10 cellular contexts compared by ENCODE assay signal in the genomic region with DNA sequence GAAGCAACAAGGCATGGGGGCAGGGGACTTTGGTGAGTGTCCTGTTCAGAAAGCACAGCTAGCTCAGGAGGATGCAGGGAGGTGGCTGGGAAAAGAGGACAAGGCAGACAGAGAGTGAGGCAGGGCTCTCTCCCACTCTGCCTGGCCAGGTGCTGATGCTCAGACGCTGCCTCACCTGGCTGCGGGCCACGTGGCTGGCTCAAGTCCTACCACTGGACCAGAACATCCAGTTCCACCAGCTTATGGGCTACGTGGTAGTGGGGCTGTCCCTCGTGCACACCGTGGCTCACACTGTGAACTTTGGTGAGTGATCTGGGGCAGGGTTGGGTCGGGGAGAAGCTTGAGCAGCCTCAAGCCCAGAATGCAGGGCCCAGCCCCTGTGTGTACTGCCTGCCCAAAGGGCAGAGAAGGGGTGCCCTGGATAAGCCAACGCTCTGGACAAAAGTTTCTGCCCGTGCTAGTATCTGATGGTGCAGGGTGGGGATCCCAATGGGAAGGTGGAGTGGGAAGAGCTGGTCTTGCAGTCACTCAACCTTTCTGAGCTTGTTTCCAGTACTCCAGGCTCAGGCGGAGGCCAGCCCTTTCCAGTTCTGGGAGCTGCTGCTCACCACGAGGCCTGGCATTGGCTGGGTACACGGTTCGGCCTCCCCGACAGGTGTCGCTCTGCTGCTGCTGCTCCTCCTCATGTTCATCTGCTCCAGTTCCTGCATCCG. TPM values are rescaled to one million over a fixed set of nuclear protein-coding genes. Genes with fewer than 3 reads are reported as not detected.
DNase-seq lines count a peak whose midpoint lies in the region; ATAC-seq, FAIRE-seq and TF ChIP-seq lines count a peak whose summit lies in the region.
"Had no signal": no experiment of that assay in that cellular context is flagged by ENCODE, and none has a peak within 500 bp of the region (broad histone marks: within the 10 kb centered on the region; RNA-seq: fewer than 3 reads in every experiment).

No MANE protein-coding gene starts in this region.

- H2BK5ac ChIP-seq in H1 (ENCODE audit: low read depth, low read length): no peak overlapping the region

- peak; percentile 62 to 69 for TF ChIP-seq RAD21 in H1 (IDR thresholded peaks at IDR 0.05 in 1 of 2, conservative IDR thresholded peaks at IDR 0.05 in 1 of 2; ENCODE audit: low read depth in 2 of 2, low read length in 2 of 2)

- H3K23ac ChIP-seq in H1 (ENCODE audit: insufficient read length): no peak overlapping the region

- H3K4ac ChIP-seq in H1 (replicated peaks; ENCODE audit: insufficient read length, low read depth, low read length): no peak overlapping the region

- no peak overlapping the region for H3K27ac Mint-ChIP-seq in neural progenitor cell

- FAIRE-seq in H1 (lab: Jason Lieb, UNC): no peak
- FAIRE-seq: GM12892 had no signal

- H3K4me2 ChIP-seq in H1 (ENCODE audit: insufficient read depth in 1 of 2, low read depth in 2 of 2, low read length in 2 of 2) (no peak overlapping the region), neural progenitor cell (no peak overlapping the region)

- H3K23me2 ChIP-seq in H1 (ENCODE audit: low read depth, low read length): no peaks in the 10 kb centered on the region

- H2AFZ ChIP-seq in H1 (ENCODE audit: low read length) (peak overlapping the region; percentile 87; the same call in 1 of the 2 replicates), neural progenitor cell (replicated peaks) (peak overlapping the region; percentile 39)

- H3K9me3 ChIP-seq in H1 (ENCODE audit: insufficient read depth in 2 of 2, low read depth in 1 of 2, low read length in 1 of 2) (no peaks in the 10 kb centered on the region), neural progenitor cell (ENCODE audit: low read depth) (no peaks in the 10 kb centered on the region)

- CTCF ChIA-PET in H1 (lab: Charles Lee; ENCODE audit: partially characterized antibody): interaction anchor here (0.6 to 3.7 kb wide), 35 partner anchors 9 to 483 kb away, joined by 3 to 19 read pairs (median 3); a partner anchor contains a TSS

- H2AK5ac ChIP-seq in H1 (ENCODE audit: low read depth, low read length): no peak overlapping the region

- H3K36me3 ChIP-seq in H1 (ENCODE audit: control insufficient read depth in 2 of 4, insufficient read depth in 4 of 4, low read length in 3 of 4): no peaks in the 10 kb centered on the region
- no peaks in the 10 kb centered on the region for H3K36me3 ChIP-seq in neural progenitor cell

- H3K27me3 ChIP-seq in H1 (replicated peaks in 1 of 4; ENCODE audit: control insufficient read depth in 3 of 4, extremely low read depth in 1 of 4, insufficient read depth in 3 of 4, low read length in 3 of 4) (peaks cover 0 to 8% (median 1%) of the 10 kb centered on the region in 4 experiments; a peak in 4 of 7 replicates), neural progenitor cell (peaks cover 13% of the 10 kb centered on the region)

- no peak overlapping the region for H3K27ac ChIP-seq in H1 (ENCODE audit: low read depth, low read length)
- no peak overlapping the region for H3K27ac ChIP-seq in neural progenitor cell

- no peak overlapping the region for H3K56ac ChIP-seq in H1 (replicated peaks; ENCODE audit: insufficient read length, low read depth, low read length)

- DNase-seq in LNCaP clone FGC (ENCODE audit: low read depth): peak; percentile 77
- DNase-seq in H1 (ENCODE audit: low read depth in 1 of 2, low spot score in 2 of 2): peak; percentile 21 to 80
- peak; percentile 63 for DNase-seq in neural progenitor cell (ENCODE audit: low spot score)
- DNase-seq in sciatic nerve (ENCODE audit: low spot score): no peak
- no peak for DNase-seq in germinal center (ENCODE audit: low spot score)
- DNase-seq: KBM-7; stimulated activated CD4-positive, alpha-beta T cell treated with anti-CD3 and anti-CD28 coated beads, Interleukin-2, amount 100 ng/mL, for 24 hours had no signal

- POLR2A ChIA-PET in H1 (lab: Charles Lee; ENCODE audit: partially characterized antibody): interaction anchor here (0.7 kb wide), 1 partner anchor 8 kb away, joined by 3 read pairs; no protein-coding TSS in a partner anchor

- peak overlapping the region; percentile 51; the same call in 1 of the 2 replicates for H4K8ac ChIP-seq in H1 (ENCODE audit: extremely low read depth, insufficient read depth, low read length)

- H2BK12ac ChIP-seq in H1 (ENCODE audit: low read depth, low read length): no peak overlapping the region

- H3K18ac ChIP-seq in H1 (ENCODE audit: extremely low read depth, low read length): no peak overlapping the region

- H3K4me1 ChIP-seq in H1 (replicated peaks in 1 of 4; ENCODE audit: control insufficient read depth in 3 of 4, insufficient read depth in 4 of 4, low read length in 3 of 4) (peaks cover 0 to 2% (median 0%) of the 10 kb centered on the region in 4 experiments; a peak in 1 of 7 replicates), neural progenitor cell (no peaks in the 10 kb centered on the region)

- no peak overlapping the region for H3K4me3 ChIP-seq in LNCaP clone FGC (ENCODE audit: low read depth, low read length)
- no peak overlapping the region for H3K4me3 ChIP-seq in H1 (ENCODE audit: extremely low read depth in 1 of 4, insufficient read depth in 2 of 4, low read depth in 3 of 4, low read length in 4 of 4)
- no peak overlapping the region for H3K4me3 ChIP-seq in neural progenitor cell

- no peak overlapping the region for H2BK20ac ChIP-seq in H1 (ENCODE audit: low read length)

- H3K79me2 ChIP-seq in H1 (ENCODE audit: control insufficient read depth in 1 of 2, insufficient read depth in 2 of 2, low read length in 2 of 2) (no peaks in the 10 kb centered on the region), neural progenitor cell (ENCODE audit: low read depth) (no peaks in the 10 kb centered on the region)

- intact Hi-C loops in sciatic nerve (cut with DNase I): no loop called here

- no peak overlapping the region for H2BK120ac ChIP-seq in H1 (replicated peaks; ENCODE audit: low read depth, low read length)

- H2BK15ac ChIP-seq in H1 (ENCODE audit: low read length): 0 out of 2 replicates have a peak overlapping the region, but pooled peaks have one; percentile 19

- peak; percentile 73 for TF ChIP-seq CTCF in GM12873 (IDR thresholded peaks at IDR 0.05; ENCODE audit: insufficient read depth, low read depth, low read length, missing control alignments)
- TF ChIP-seq CTCF in LNCaP clone FGC (IDR thresholded peaks at IDR 0.05; ENCODE audit: control insufficient read depth, extremely low read depth, insufficient read depth): 0 out of 2 replicates have a peak, but pooled peaks have one; percentile 11
- TF ChIP-seq CTCF in H1 (IDR thresholded peaks at IDR 0.05; ENCODE audit: control extremely low read depth in 1 of 3, insufficient read depth in 1 of 3, low read depth in 1 of 3, low read length in 3 of 3): peak; percentile 66 to 87 (median 85)
- peak; percentile 62 for TF ChIP-seq CTCF in neural progenitor cell (IDR thresholded peaks at IDR 0.05)

- no peak overlapping the region for H3K4me3 Mint-ChIP-seq in neural progenitor cell

- H4K91ac ChIP-seq in H1 (replicated peaks; ENCODE audit: insufficient read length, low read length): no peak overlapping the region

- H3K36me3 Mint-ChIP-seq in neural progenitor cell: no peaks in the 10 kb centered on the region

- no peak overlapping the region for H3K14ac ChIP-seq in H1 (ENCODE audit: insufficient read length)

- peaks cover 13% of the 10 kb centered on the region for H3K4me1 Mint-ChIP-seq in neural progenitor cell

- H3K9ac ChIP-seq in H1 (replicated peaks in 1 of 4; ENCODE audit: extremely low read depth in 1 of 4, low read depth in 3 of 4, low read length in 3 of 4) (no peak overlapping the region), neural progenitor cell (no peak overlapping the region)

- no peaks in the 10 kb centered on the region for H3K79me1 ChIP-seq in H1 (ENCODE audit: low read depth, low read length)

- no peaks in the 10 kb centered on the region for H3K9me3 Mint-ChIP-seq in neural progenitor cell

- H4K5ac ChIP-seq in H1 (ENCODE audit: insufficient read length, low read depth, low read length): no peak overlapping the region

- no peak for TF ChIP-seq EP300 in H1 (IDR thresholded peaks at IDR 0.05; ENCODE audit: borderline replicate concordance in 1 of 2, low read depth in 2 of 2, low read length in 2 of 2)

- no peak for TF ChIP-seq POLR2A in H1 (IDR thresholded peaks at IDR 0.05; ENCODE audit: control extremely low read depth in 1 of 2, low read depth in 2 of 2, low read length in 2 of 2)

- peaks cover 6% of the 10 kb centered on the region for H3K27me3 Mint-ChIP-seq in neural progenitor cell (ENCODE audit: insufficient read depth, low read depth)

- H3F3A ChIP-seq in neural progenitor cell (ENCODE audit: low read depth): peaks cover 2% of the 10 kb centered on the region

- WGBS in H1 (ENCODE audit: extremely low coverage in 1 of 2, insufficient coverage in 1 of 2, insufficient read length in 1 of 2, insufficient replicate concordance in 2 of 2, low coverage in 1 of 2, low lambda C conversion rate in 2 of 2, missing lambda C conversion rate in 1 of 2), 2 experiments: 63% methylated on average over 16 of the region's 16 CpGs; no CpG with 5 or more reads in 1 of the 2 experiments

- H4K20me1 ChIP-seq in H1 (replicated peaks in 1 of 2; ENCODE audit: control insufficient read depth in 1 of 2, insufficient read depth in 2 of 2, low read length in 2 of 2) (no peaks in the 10 kb centered on the region), neural progenitor cell (ENCODE audit: low read depth) (no peaks in the 10 kb centered on the region)

- ATAC-seq in sciatic nerve (no peak), GM18858 (IDR thresholded peaks at IDR 0.05; ENCODE audit: unreplicated experiment) (no peak)

TF ChIP-seq in H1, 55 proteins besides CTCF, POLR2A, EP300 and RAD21 (continues in another document):
- TF ChIP-seq SP4 (IDR thresholded peaks at IDR 0.05; ENCODE audit: low read length): no peak
- TF ChIP-seq, protein P1, sequence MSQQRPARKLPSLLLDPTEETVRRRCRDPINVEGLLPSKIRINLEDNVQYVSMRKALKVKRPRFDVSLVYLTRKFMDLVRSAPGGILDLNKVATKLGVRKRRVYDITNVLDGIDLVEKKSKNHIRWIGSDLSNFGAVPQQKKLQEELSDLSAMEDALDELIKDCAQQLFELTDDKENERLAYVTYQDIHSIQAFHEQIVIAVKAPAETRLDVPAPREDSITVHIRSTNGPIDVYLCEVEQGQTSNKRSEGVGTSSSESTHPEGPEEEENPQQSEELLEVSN (IDR thresholded peaks at IDR 0.05): peak; percentile 58

RNA-seq across cellular contexts. Expression of a gene that starts 20.9 kb away (rescaled TPM):
- total RNA-seq in H1 (2021; fragmentation: NEBNext Ultra II Directional; extraction: Animal tissue kit (Norgen Biotek cat#: 25700)): not detected in 2 replicates
- polyA plus RNA-seq in H1 (2011; rRNA removed): under 0.01 TPM in 1 of 2 replicates, not detected in the other
- polyA plus RNA-seq in H1 (2011; cell fraction: cytosol; rRNA removed): 0.01 TPM
- not detected for polyA plus RNA-seq in H1 (2011; cell fraction: nucleus; rRNA removed)
- not detected in 4 replicates for polyA plus RNA-seq in H1 (2012, experiment 1 of 2)
- not detected for polyA plus RNA-seq in H1 (2012, experiment 2 of 2)
- polyA plus RNA-seq in H1 (2013, experiment 1 of 2): not detected
- under 0.01 TPM for polyA plus RNA-seq in H1 (2013, experiment 2 of 2)
- not detected in 2 replicates for polyA minus RNA-seq in H1 (2011; rRNA and poly(A)+ RNA removed)
- not detected for polyA minus RNA-seq in H1 (2011; cell fraction: cytosol; rRNA and poly(A)+ RNA removed)
- polyA minus RNA-seq in H1 (2011; cell fraction: nucleus; rRNA and poly(A)+ RNA removed): not detected
- total RNA-seq in neural progenitor cell (ENCODE audit: low replicate concordance) (not detected in 2 replicates), sciatic nerve (0.45 TPM)

Comparison
In these comparisons a context has a peak if more than half of its experiments do, and no peak if none do; other contexts are left out.
1. CTCF ChIP-seq: peak in every context shown above with its lines; median percentile 85 in H1; 73 in GM12873; 62 in neural progenitor cell; 11 in LNCaP clone FGC.
2. DNase-seq: peak in LNCaP clone FGC (single experiment), H1 (2 of 2) and neural progenitor cell (single experiment); none in sciatic nerve (single experiment) and germinal center (single experiment).